8 cellular contexts compared by ENCODE assay signal in the genomic region with DNA sequence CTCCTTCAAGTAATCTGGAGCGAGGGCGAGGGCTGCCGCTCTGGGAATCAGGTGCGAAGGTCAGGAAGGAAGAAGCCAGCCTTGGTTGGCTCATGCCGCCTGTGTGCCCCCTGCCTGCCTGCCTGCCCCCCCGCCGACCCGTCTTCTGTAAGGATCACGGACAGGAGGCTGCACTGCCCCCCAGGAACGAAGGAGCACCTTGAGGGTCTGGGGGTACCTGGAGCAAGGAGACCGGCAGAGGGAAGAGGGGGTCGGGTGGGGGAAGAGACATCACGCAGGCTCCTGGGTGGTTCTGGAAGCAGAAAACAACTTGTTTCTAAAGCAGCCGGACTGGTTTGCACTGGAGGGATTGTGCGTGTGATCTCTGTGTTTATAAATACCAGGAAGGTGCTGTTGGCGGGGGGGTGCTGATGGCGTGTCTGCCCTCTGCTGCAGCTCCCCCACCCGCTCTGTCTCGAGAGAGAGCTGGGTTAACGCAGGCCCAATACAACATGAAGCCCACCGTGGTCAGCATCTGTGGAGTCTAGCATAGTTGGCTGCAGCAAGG. TPM values are rescaled to one million over a fixed set of nuclear protein-coding genes. Genes with fewer than 3 reads are reported as not detected.
DNase-seq lines count a peak whose midpoint lies in the region; ATAC-seq and TF ChIP-seq lines count a peak whose summit lies in the region.

No MANE protein-coding gene starts in this region.

- H3K27ac Mint-ChIP-seq in activated T-cell treated with anti-CD3 and anti-CD28 coated beads, Interleukin-2, amount 50 U/mL, for 24 hours, result no peak overlapping the region

- H3K4me3 Mint-ChIP-seq in activated T-cell treated with anti-CD3 and anti-CD28 coated beads, Interleukin-2, amount 50 U/mL, for 24 hours, result no peak overlapping the region

- H2AFZ ChIP-seq in KMS-11 (ENCODE audit: low read depth), result no peak overlapping the region

- H4K20me1 ChIP-seq in BLaER1 (peaks cover 50% of the 10 kb centered on the region), KMS-11 (ENCODE audit: insufficient read depth) (no peaks in the 10 kb centered on the region)

- ATAC-seq in HG03196 (IDR thresholded peaks at IDR 0.05; ENCODE audit: unreplicated experiment), result no peak
- no peak for ATAC-seq in GM19351 (IDR thresholded peaks at IDR 0.05; ENCODE audit: unreplicated experiment)

- DNase-seq in lung microvascular endothelial cell (ENCODE audit: low read depth in 2 of 2) (peak; percentile 77 to 82), AG08395 (ENCODE audit: low spot score) (no peak)
- DNase-seq in activated T-cell treated with anti-CD3 and anti-CD28 coated beads, Interleukin-2, amount 50 U/mL, for 24 hours, result no peak

- H3K9ac ChIP-seq in BLaER1, result peak overlapping the region; percentile 76
- no peak overlapping the region for H3K9ac ChIP-seq in KMS-11

- peak overlapping the region; percentile 89 for H3K4me3 ChIP-seq in BLaER1
- no peak overlapping the region for H3K4me3 ChIP-seq in KMS-11 (IDR thresholded peaks at IDR 0.05; ENCODE audit: insufficient read depth, low read depth, low read length)

- H3K4me1 ChIP-seq in BLaER1 (peaks cover 53% of the 10 kb centered on the region), KMS-11 (ENCODE audit: low read depth, poor library complexity, severe bottlenecking) (peaks cover 13% of the 10 kb centered on the region)

- peaks cover 8% of the 10 kb centered on the region for H3K36me3 Mint-ChIP-seq in activated T-cell treated with anti-CD3 and anti-CD28 coated beads, Interleukin-2, amount 50 U/mL, for 24 hours (ENCODE audit: low read depth)

- H3K4me1 Mint-ChIP-seq in activated T-cell treated with anti-CD3 and anti-CD28 coated beads, Interleukin-2, amount 50 U/mL, for 24 hours (ENCODE audit: low read depth), result peaks cover 38% of the 10 kb centered on the region

- no peaks in the 10 kb centered on the region for H3K79me2 ChIP-seq in KMS-11 (ENCODE audit: insufficient read depth, low read depth)

- no peaks in the 10 kb centered on the region for H3K9me3 ChIP-seq in BLaER1

- H3K9me3 Mint-ChIP-seq in activated T-cell treated with anti-CD3 and anti-CD28 coated beads, Interleukin-2, amount 50 U/mL, for 24 hours, result no peaks in the 10 kb centered on the region

- H3K27me3 Mint-ChIP-seq in activated T-cell treated with anti-CD3 and anti-CD28 coated beads, Interleukin-2, amount 50 U/mL, for 24 hours, result no peaks in the 10 kb centered on the region

- peak overlapping the region; percentile 56 for H3K27ac ChIP-seq in BLaER1
- no peak overlapping the region for H3K27ac ChIP-seq in KMS-11
- H3K27ac ChIP-seq in cingulate gyrus (ENCODE audit: low read depth, low read length), result peak overlapping the region; percentile 94

- H3K4me2 ChIP-seq in BLaER1 (peak overlapping the region; percentile 97), KMS-11 (peak overlapping the region; percentile 51)

- H3K36me3 ChIP-seq in BLaER1, result 0 out of 2 replicates have a peak, but pooled peaks cover 9% of the 10 kb centered on the region
- H3K36me3 ChIP-seq in KMS-11 (ENCODE audit: insufficient read depth), result no peaks in the 10 kb centered on the region

- no peak for TF ChIP-seq CTCF in KMS-11 (conservative IDR thresholded peaks at IDR 0.05; ENCODE audit: low read depth, low read length)

- H3K27me3 ChIP-seq in BLaER1 (peaks cover 22% of the 10 kb centered on the region; the same call in 1 of the 2 replicates), KMS-11 (ENCODE audit: insufficient read depth, low read depth) (no peaks in the 10 kb centered on the region)

RNA-seq across cellular contexts. Expression of a gene that starts 1.7 kb away (rescaled TPM):
- total RNA-seq in lung microvascular endothelial cell, result 19.0 and 54.8 TPM in 2 replicates

Comparison
In these comparisons a context has a peak if more than half of its experiments do, and no peak if none do; other contexts are left out.
1. DNase-seq: peak in lung microvascular endothelial cell (2 of 2); none in AG08395 (single experiment) and activated T-cell treated with anti-CD3 and anti-CD28 coated beads, Interleukin-2, amount 50 U/mL, for 24 hours (single experiment).